ENCODE assay signal across 8 cellular contexts in genomic region chr9:33517373-33517772, GRCh38. TPM values are rescaled to one million over a fixed set of nuclear protein-coding genes. Genes with fewer than 3 reads are reported as not detected.
DNase-seq lines count a peak whose midpoint lies in the region; ATAC-seq, FAIRE-seq and TF ChIP-seq lines count a peak whose summit lies in the region.

No MANE protein-coding gene starts in this region.

- no peak overlapping the region for H3K4me3 Mint-ChIP-seq in nephron
- no peak overlapping the region for H3K4me3 Mint-ChIP-seq in activated CD4-positive, alpha-beta T cell treated with anti-CD3 and anti-CD28 coated beads, Interleukin-2, amount 10 ng/mL, durations not matched to agents 7 days and 5 days

- H3K27ac ChIP-seq in coronary artery = no peak overlapping the region

- H3K27ac Mint-ChIP-seq in nephron = no peak overlapping the region
- H3K27ac Mint-ChIP-seq in activated CD4-positive, alpha-beta T cell treated with anti-CD3 and anti-CD28 coated beads, Interleukin-2, amount 10 ng/mL, durations not matched to agents 7 days and 5 days = no peak overlapping the region

- no peaks in the 10 kb centered on the region for H3K36me3 Mint-ChIP-seq in nephron (ENCODE audit: low read depth)
- H3K36me3 Mint-ChIP-seq in activated CD4-positive, alpha-beta T cell treated with anti-CD3 and anti-CD28 coated beads, Interleukin-2, amount 10 ng/mL, durations not matched to agents 7 days and 5 days (ENCODE audit: low read depth) = no peaks in the 10 kb centered on the region

- H3K4me3 ChIP-seq in coronary artery = no peak overlapping the region

- no peaks in the 10 kb centered on the region for H3K9me3 Mint-ChIP-seq in nephron
- no peaks in the 10 kb centered on the region for H3K9me3 Mint-ChIP-seq in activated CD4-positive, alpha-beta T cell treated with anti-CD3 and anti-CD28 coated beads, Interleukin-2, amount 10 ng/mL, durations not matched to agents 7 days and 5 days

- H3K27me3 Mint-ChIP-seq in nephron (ENCODE audit: low read depth) = peaks cover 7% of the 10 kb centered on the region
- H3K27me3 Mint-ChIP-seq in activated CD4-positive, alpha-beta T cell treated with anti-CD3 and anti-CD28 coated beads, Interleukin-2, amount 10 ng/mL, durations not matched to agents 7 days and 5 days = peaks cover 32% of the 10 kb centered on the region

- no peaks in the 10 kb centered on the region for H3K4me1 Mint-ChIP-seq in nephron
- H3K4me1 Mint-ChIP-seq in activated CD4-positive, alpha-beta T cell treated with anti-CD3 and anti-CD28 coated beads, Interleukin-2, amount 10 ng/mL, durations not matched to agents 7 days and 5 days = no peaks in the 10 kb centered on the region

- DNase-seq in GM03348 (ENCODE audit: low spot score) (peak; percentile 59), NCI-H82 treated with DMSO at 0.1 percent for 48 hours (lab: John Stamatoyannopoulos, UW; ENCODE audit: unreplicated experiment) (peak; percentile 53), coronary artery (ENCODE audit: low spot score) (no peak), NCI-H526 treated with DMSO at 0.1 percent for 48 hours (lab: John Stamatoyannopoulos, UW) (no peak)
- no peak for DNase-seq in activated CD4-positive, alpha-beta T cell treated with anti-CD3 and anti-CD28 coated beads, Interleukin-2, amount 10 ng/mL, durations not matched to agents 7 days and 5 days

- peak; percentile 88 for FAIRE-seq in A204.1 (lab: Jason Lieb, UNC)

- CTCF ChIA-PET in activated CD4-positive, alpha-beta T cell treated with anti-CD3 and anti-CD28 coated beads, Interleukin-2, amount 10 ng/mL, durations not matched to agents 7 days and 5 days (lab: Charles Lee) = interaction anchor here (0.9 to 1.2 kb wide), 2 partner anchors 50 to 87 kb away, joined by 3 to 4 read pairs; no protein-coding TSS in a partner anchor

- POLR2A ChIA-PET in activated CD4-positive, alpha-beta T cell treated with anti-CD3 and anti-CD28 coated beads, Interleukin-2, amount 10 ng/mL, durations not matched to agents 7 days and 5 days (lab: Charles Lee) = no interaction called here

- ATAC-seq in GM21367 (IDR thresholded peaks at IDR 0.05; ENCODE audit: unreplicated experiment) = no peak

- TF ChIP-seq CTCF in coronary artery (IDR thresholded peaks at IDR 0.05) (peak; percentile 37), nephron (IDR thresholded peaks at IDR 0.05; ENCODE audit: unreplicated experiment in 3 of 3) (peak; percentile 55 to 69 (median 56))

RNA-seq across cellular contexts. Expression of gene ANKRD18B, which starts 6.7 kb away (rescaled TPM):
- under 1 TPM; 0.46 to 0.97 TPM for total RNA-seq in activated CD4-positive, alpha-beta T cell treated with anti-CD3 and anti-CD28 coated beads, Interleukin-2, amount 10 ng/mL, durations not matched to agents 7 days and 5 days

RNA-seq across cellular contexts. Expression of gene NOL6, which starts 43.6 kb away (rescaled TPM):
- 10 to 100 TPM; 36.2 to 37.7 TPM for total RNA-seq in activated CD4-positive, alpha-beta T cell treated with anti-CD3 and anti-CD28 coated beads, Interleukin-2, amount 10 ng/mL, durations not matched to agents 7 days and 5 days

Comparison
In these comparisons a context has a peak if more than half of its experiments do, and no peak if none do; other contexts are left out.
1. DNase-seq: peak in GM03348 (single experiment) and NCI-H82 treated with DMSO at 0.1 percent for 48 hours (single experiment); none in coronary artery (single experiment), NCI-H526 treated with DMSO at 0.1 percent for 48 hours (single experiment) and activated CD4-positive, alpha-beta T cell treated with anti-CD3 and anti-CD28 coated beads, Interleukin-2, amount 10 ng/mL, durations not matched to agents 7 days and 5 days (single experiment).